In genomic region chr16:87682852-87683399, GRCh38 we compare ENCODE assay signal across 22 cellular contexts.
"Had no signal": no experiment of that assay in that cellular context is flagged by ENCODE, and none has a peak within 500 bp of the region (broad histone marks: within the 10 kb centered on the region; RNA-seq: fewer than 3 reads in every experiment).

No MANE protein-coding gene starts in this region.

- H3K9me3 ChIP-seq: esophagus muscularis mucosa, gastrocnemius medialis, heart right ventricle, left lung, lower lobe of right lung, mucosa of descending colon had no signal

- ATAC-seq: gastrocnemius medialis, heart right ventricle, left cardiac atrium, left ventricle myocardium superior, lower lobe of right lung had no signal

- H3K27ac Mint-ChIP-seq: mesothelial cell of epicardium had no signal

- DNase-seq: dermis blood vessel endothelial cell; dorsolateral prefrontal cortex; effector CD4-positive, alpha-beta T cell; effector memory CD4-positive, alpha-beta T cell; gastrocnemius medialis; glutamatergic neuron; head of caudate nucleus; heart right ventricle; hippocampal formation; left cardiac atrium; left ventricle myocardium superior; lower lobe of right lung; mesenchymal stem cell had no signal

- H3K4me1 ChIP-seq: foreskin keratinocyte, gastrocnemius medialis, left lung, lower lobe of right lung had no signal

- H3K36me3 Mint-ChIP-seq: mesothelial cell of epicardium had no signal

- FAIRE-seq: colon, islet of Langerhans, keratinocyte had no signal

- H3K9me3 Mint-ChIP-seq: mesothelial cell of epicardium had no signal

- H3K4me3 ChIP-seq: coronary artery, dorsolateral prefrontal cortex, esophagus muscularis mucosa, gastrocnemius medialis, heart right ventricle, left lung, lower lobe of right lung, mucosa of descending colon had no signal

- H3K4me3 Mint-ChIP-seq: mesothelial cell of epicardium had no signal

- H3K36me3 ChIP-seq: esophagus muscularis mucosa, gastrocnemius medialis, heart right ventricle, left lung, lower lobe of right lung had no signal

- H3K27ac ChIP-seq: coronary artery, esophagus muscularis mucosa, foreskin keratinocyte, gastrocnemius medialis, heart right ventricle, left lung, lower lobe of right lung had no signal
